Comparison of ENCODE assay signal across 8 cellular contexts in genomic region chr9:4750021-4750673, GRCh38. TPM values are rescaled to one million over a fixed set of nuclear protein-coding genes. Genes with fewer than 3 reads are reported as not detected.
DNase-seq lines count a peak whose midpoint lies in the region; ATAC-seq, FAIRE-seq and TF ChIP-seq lines count a peak whose summit lies in the region.

No MANE protein-coding gene starts in this region.

- H2AFZ ChIP-seq in smooth muscle cell (ENCODE audit: low read depth) = no peak overlapping the region

- peak; percentile 84 for FAIRE-seq in TTC549 (lab: Jason Lieb, UNC)

- 14% methylated on average over 8 of the region's 8 CpGs for WGBS in smooth muscle cell (ENCODE audit: low lambda C conversion rate)

- peak overlapping the region; percentile 52 for H3K27ac ChIP-seq in smooth muscle cell (ENCODE audit: low read depth)

- H3K4me3 ChIP-seq in smooth muscle cell = no peak overlapping the region

- no peaks in the 10 kb centered on the region for H3K9me3 ChIP-seq in smooth muscle cell (replicated peaks; ENCODE audit: low read depth)

- no peaks in the 10 kb centered on the region for H3K36me3 ChIP-seq in smooth muscle cell (ENCODE audit: low read depth)

- no peaks in the 10 kb centered on the region for H3K27me3 ChIP-seq in smooth muscle cell (ENCODE audit: low read depth)

- H3K4me1 ChIP-seq in smooth muscle cell (ENCODE audit: low read depth) = no peaks in the 10 kb centered on the region

- DNase-seq in EH (ENCODE audit: low read depth) = peak; percentile 60
- peak; percentile 45 for DNase-seq in glomerular visceral epithelial cell (ENCODE audit: extremely low spot score)
- DNase-seq in smooth muscle cell (lab: John Stamatoyannopoulos, UW; ENCODE audit: unreplicated experiment) = no peak
- no peak for DNase-seq in UCSD-AML1 (lab: John Stamatoyannopoulos, UW; ENCODE audit: unreplicated experiment)
- no peak for DNase-seq in stimulated activated CD4-positive, alpha-beta T cell treated with anti-CD3 and anti-CD28 coated beads, Interleukin-1b, Interleukin-23, amount 100 ng/mL, for 48 hours

- H3K79me2 ChIP-seq in smooth muscle cell (ENCODE audit: low read depth) = no peaks in the 10 kb centered on the region

- peak overlapping the region; percentile 64 for H3K4me2 ChIP-seq in smooth muscle cell

- TF ChIP-seq CTCF in LNCAP (IDR thresholded peaks at IDR 0.05) (peak; percentile 73), smooth muscle cell (IDR thresholded peaks at IDR 0.05; ENCODE audit: borderline replicate concordance, insufficient read depth, poor library complexity, severe bottlenecking) (peak; percentile 60)

- ATAC-seq in HG03457 (IDR thresholded peaks at IDR 0.05; ENCODE audit: unreplicated experiment) = no peak

- no peaks in the 10 kb centered on the region for H4K20me1 ChIP-seq in smooth muscle cell (ENCODE audit: low read depth)

- H3K9ac ChIP-seq in smooth muscle cell (ENCODE audit: low read depth) = no peak overlapping the region

- H3F3A ChIP-seq in smooth muscle cell (ENCODE audit: low read depth) = no peaks in the 10 kb centered on the region

RNA-seq across cellular contexts. Expression of gene AK3, which starts 9.1 kb away (rescaled TPM):
- total RNA-seq in smooth muscle cell = 49.0 and 49.3 TPM in 2 replicates
- polyA plus RNA-seq in smooth muscle cell = 28.7 and 35.0 TPM in 2 replicates

RNA-seq across cellular contexts. Expression of gene RCL1, which starts 42.6 kb away (rescaled TPM):
- total RNA-seq in smooth muscle cell = 7.9 and 11.1 TPM in 2 replicates
- polyA plus RNA-seq in smooth muscle cell = 5.8 and 7.9 TPM in 2 replicates

Comparison
In these comparisons a context has a peak if more than half of its experiments do, and no peak if none do; other contexts are left out.
1. DNase-seq: peak in EH (single experiment) and glomerular visceral epithelial cell (single experiment); none in smooth muscle cell (single experiment), UCSD-AML1 (single experiment) and stimulated activated CD4-positive, alpha-beta T cell treated with anti-CD3 and anti-CD28 coated beads, Interleukin-1b, Interleukin-23, amount 100 ng/mL, for 48 hours (single experiment).